Comparison of ENCODE assay signal across 2 cellular contexts in genomic region chr16:89168381-89169189, GRCh38.
TF ChIP-seq lines count a peak whose summit lies in the region.

No MANE protein-coding gene starts in this region.

TF ChIP-seq in SK-N-SH, 30 proteins besides CTCF, POLR2A, EP300 and RAD21 (continued from another document):
- TF ChIP-seq IRF3 (IDR thresholded peaks at IDR 0.05; ENCODE audit: low read depth, low read length) (no peak), ELF1 (IDR thresholded peaks at IDR 0.05) (no peak), POLR2AphosphoS5 (IDR thresholded peaks at IDR 0.05; ENCODE audit: low read depth, low read length) (no peak), FOXM1 (IDR thresholded peaks at IDR 0.05; ENCODE audit: low read depth) (no peak), CHD2 (IDR thresholded peaks at IDR 0.05; ENCODE audit: low read length, partially characterized antibody) (no peak), USF1 (IDR thresholded peaks at IDR 0.05; ENCODE audit: borderline replicate concordance, low read depth) (no peak), ZBTB33 (IDR thresholded peaks at IDR 0.05; ENCODE audit: borderline replicate concordance, low read depth) (no peak), TAF1 (IDR thresholded peaks at IDR 0.05; ENCODE audit: borderline replicate concordance, low read depth, low read length) (no peak), MEF2A (IDR thresholded peaks at IDR 0.05; ENCODE audit: borderline replicate concordance, low read depth) (no peak), NRF1 (IDR thresholded peaks at IDR 0.05; ENCODE audit: low read depth, low read length) (no peak)

TF ChIP-seq in SK-N-SH treated with all-trans-retinoic acid at 6 μM for 48 hours, 23 proteins besides CTCF, POLR2A, EP300 and RAD21 (continued from another document):
- TF ChIP-seq TSHZ2 (CRISPR knock-in tag; IDR thresholded peaks at IDR 0.05) (no peak), PATZ1 (CRISPR knock-in tag; IDR thresholded peaks at IDR 0.05; ENCODE audit: borderline replicate concordance) (no peak)
TF ChIP-seq in SK-N-SH treated with all-trans-retinoic acid at 6 μM for 48 hours: peak in this region for 0.
